26 cellular contexts compared by ENCODE assay signal in the genomic region with DNA sequence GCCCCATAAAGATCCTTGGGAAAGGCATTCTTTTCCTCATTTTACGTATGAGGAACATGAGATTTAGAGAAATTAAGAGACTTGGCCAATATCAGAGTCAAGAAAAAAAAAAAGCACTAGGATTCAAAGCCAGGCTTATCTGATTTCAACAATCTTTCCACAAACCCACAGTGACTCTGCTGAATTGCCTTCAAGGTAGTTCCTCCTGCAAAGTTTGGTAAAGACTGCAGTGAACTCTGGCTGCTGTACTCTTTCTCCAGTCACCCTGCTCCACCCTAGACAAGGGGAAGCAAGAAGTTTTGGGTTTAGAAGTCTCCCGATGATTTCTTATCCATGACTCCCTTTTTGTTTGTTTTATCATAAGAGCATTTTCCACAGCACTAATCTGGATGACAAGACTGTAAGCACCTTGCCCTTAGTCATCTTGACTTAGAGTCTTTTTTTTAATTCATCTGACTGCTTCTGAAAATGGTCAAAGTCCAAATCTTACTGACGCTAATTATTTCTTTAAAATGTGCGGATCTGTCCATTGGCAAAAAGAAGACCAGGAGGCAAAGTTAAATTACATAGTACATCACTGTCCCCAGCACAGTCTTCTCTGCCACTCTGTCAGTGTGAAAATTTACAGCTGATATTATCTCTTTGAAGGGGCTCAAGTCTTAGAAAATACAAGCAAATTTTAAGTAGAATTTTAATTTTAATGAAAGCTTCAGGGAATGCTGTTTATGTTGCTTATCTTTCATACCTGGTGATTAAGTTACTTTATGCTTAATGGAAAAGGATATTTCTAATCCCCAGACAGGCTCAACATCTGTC.
A peak's percentile ranks its signal among the peaks of the same experiment; 100 is the strongest.
DNase-seq lines count a peak whose midpoint lies in the region; ATAC-seq, FAIRE-seq and TF ChIP-seq lines count a peak whose summit lies in the region.
"Had no signal": no experiment of that assay in that cellular context is flagged by ENCODE, and none has a peak within 500 bp of the region (broad histone marks: within the 10 kb centered on the region; RNA-seq: fewer than 3 reads in every experiment).

No MANE protein-coding gene starts in this region.

- no peak for FAIRE-seq in A549 (lab: Jason Lieb, UNC)
- FAIRE-seq: G401.6 had no signal

- H3K4me2 ChIP-seq in A549 (peak overlapping the region; percentile 37), OCI-LY1 (ENCODE audit: low read length) (no peak overlapping the region)
- H3K4me2 ChIP-seq: BLaER1 had no signal

- peaks cover 11% of the 10 kb centered on the region; the same call in 2 of the 3 replicates for H3K4me1 ChIP-seq in A549
- peaks cover 7% of the 10 kb centered on the region for H3K4me1 ChIP-seq in HEK293 (ENCODE audit: control insufficient read depth, insufficient read depth, low read length)
- H3K4me1 ChIP-seq in OCI-LY1 (ENCODE audit: insufficient read depth, low read length, severe bottlenecking) = peaks cover 51% of the 10 kb centered on the region
- H3K4me1 ChIP-seq: gastroesophageal sphincter, SJCRH30, vagina had no signal

- TF ChIP-seq RAD21 in A549 (conservative IDR thresholded peaks at IDR 0.05 in 1 of 2, IDR thresholded peaks at IDR 0.05 in 1 of 2) = no peak

- CTCF ChIA-PET in A549 (lab: Yijun Ruan, JAX) (no interaction called here), HEK293 (lab: Yijun Ruan, JAX) (no interaction called here)

- no peaks in the 10 kb centered on the region for H3F3A ChIP-seq in OCI-LY1 (ENCODE audit: insufficient read depth, low read length)

- no peaks in the 10 kb centered on the region for H3K27me3 ChIP-seq in OCI-LY1 (ENCODE audit: insufficient read depth, low read length)
- H3K27me3 ChIP-seq: BLaER1, gastroesophageal sphincter, ovary, SJCRH30, vagina had no signal

- H3K9me2 ChIP-seq in OCI-LY1 (ENCODE audit: low read depth, low read length) = no peaks in the 10 kb centered on the region

- TF ChIP-seq POLR2A in A549 (IDR thresholded peaks at IDR 0.05; ENCODE audit: low read length) (no peak), lower leg skin (IDR thresholded peaks at IDR 0.05) (no peak)

- H3K9ac ChIP-seq in OCI-LY1 (ENCODE audit: low read length) = peak overlapping the region; percentile 17; the same call in 1 of the 2 replicates
- H3K9ac ChIP-seq: BLaER1 had no signal

- H3K4me3 ChIP-seq in A549 (no peak overlapping the region), HEK293 (ENCODE audit: low read depth, low read length) (no peak overlapping the region), OCI-LY1 (ENCODE audit: low read depth, low read length, poor library complexity, severe bottlenecking) (no peak overlapping the region), lower leg skin (ENCODE audit: low read depth, poor library complexity, severe bottlenecking) (no peak overlapping the region)
- H3K4me3 ChIP-seq: BLaER1, gastroesophageal sphincter, ovary, SJCRH30, vagina had no signal

- POLR2A ChIA-PET in A549 (lab: Yijun Ruan, JAX) = no interaction called here
- POLR2A ChIA-PET in HEK293 (lab: Yijun Ruan, JAX) = no interaction called here

- no peaks in the 10 kb centered on the region for H3K9me3 ChIP-seq in A549
- no peaks in the 10 kb centered on the region for H3K9me3 ChIP-seq in HEK293 (ENCODE audit: control insufficient read depth, insufficient read depth, low read depth, low read length)
- H3K9me3 ChIP-seq in OCI-LY1 (ENCODE audit: low read length) = no peaks in the 10 kb centered on the region
- H3K9me3 ChIP-seq: BLaER1, gastroesophageal sphincter, ovary, SJCRH30, vagina had no signal

- WGBS in A549 (ENCODE audit: missing lambda C conversion rate) = 42% methylated on average over 4 of the region's 4 CpGs
- WGBS in lower leg skin, 2 donors = 88 to 90% methylated on average over 4 of the region's 4 CpGs

- peak in 1 of 2 experiments; percentile 14 for DNase-seq in A549 (ENCODE audit: low read depth in 1 of 2, low spot score in 1 of 2)
- peak; percentile 46 for DNase-seq in amniotic epithelial cell (ENCODE audit: low read depth)
- no peak for DNase-seq in stimulated activated CD4-positive, alpha-beta T cell treated with anti-CD3 and anti-CD28 coated beads, Interleukin-2, amount 100 ng/mL, for 48 hours
- DNase-seq in C1 segment of cervical spinal cord (lab: John Stamatoyannopoulos, UW) = no peak
- no peak for DNase-seq in lower leg skin (ENCODE audit: low spot score in 2 of 2)
- DNase-seq in NCI-H187 (lab: John Stamatoyannopoulos, UW) = no peak
- DNase-seq: activated CD4-positive, alpha-beta T cell treated with anti-CD3 and anti-CD28 coated beads for 1 hour; activated CD8-positive, alpha-beta memory T cell treated with anti-CD3 and anti-CD28 coated beads for 24 hours; activated naive CD4-positive, alpha-beta T cell treated with anti-CD3 and anti-CD28 coated beads, Interleukin-2, amount 10 ng/mL, durations not matched to agents 7 days and 5 days; activated T-cell treated with anti-CD3 and anti-CD28 coated beads, Interleukin-2, amount 50 U/mL, for 48 hours; aorta; mesendoderm; natural killer cell; NCI-H1105 treated with DMSO at 0.1 percent for 48 hours; NCI-H2107; NCI-H526; ovary; right cardiac atrium; SJCRH30; substantia nigra had no signal

- H4K20me1 ChIP-seq in OCI-LY1 (ENCODE audit: insufficient read depth, low read length) = no peaks in the 10 kb centered on the region
- H4K20me1 ChIP-seq: BLaER1 had no signal

- no peak for TF ChIP-seq CTCF in A549 (IDR thresholded peaks at IDR 0.05)
- TF ChIP-seq CTCF in HEK293 (tag by site-specific recombination; IDR thresholded peaks at IDR 0.05) = no peak
- no peak for TF ChIP-seq CTCF in OCI-LY1 (IDR thresholded peaks at IDR 0.05; ENCODE audit: low read length)
- no peak for TF ChIP-seq CTCF in lower leg skin (IDR thresholded peaks at IDR 0.05)

- H2AFZ ChIP-seq in OCI-LY1 (ENCODE audit: low read length) = no peak overlapping the region

- peak in 1 of 2 experiments; percentile 52; a peak in 3 of 6 replicates for ATAC-seq in A549
- ATAC-seq: gastroesophageal sphincter, natural killer cell, right cardiac atrium had no signal

- H3K36me3 ChIP-seq in HEK293 (ENCODE audit: control insufficient read depth in 2 of 2, insufficient read depth in 1 of 2, low read length in 2 of 2) = no peaks in the 10 kb centered on the region
- H3K36me3 ChIP-seq in OCI-LY1 (ENCODE audit: insufficient read depth, low read length) = no peaks in the 10 kb centered on the region
- H3K36me3 ChIP-seq: BLaER1, ovary, SJCRH30, vagina had no signal

- H3K27ac ChIP-seq in A549 (no peak overlapping the region), HEK293 (ENCODE audit: extremely low read depth, low read depth, low read length) (no peak overlapping the region), OCI-LY1 (ENCODE audit: low read depth, low read length, poor library complexity, severe bottlenecking) (peak overlapping the region; percentile 45)
- H3K27ac ChIP-seq: BLaER1, gastroesophageal sphincter, ovary, SJCRH30, vagina had no signal

- intact Hi-C loops in lower leg skin (cut with DNase I; ENCODE audit: low total_unique reads) = no loop called here

- no peaks in the 10 kb centered on the region for H3K79me2 ChIP-seq in OCI-LY1 (ENCODE audit: insufficient read depth, low read length)

- TF ChIP-seq EP300 in A549 (IDR thresholded peaks at IDR 0.05) = no peak

TF ChIP-seq in A549, 52 proteins besides CTCF, POLR2A, EP300 and RAD21 (continues in another document):
- TF ChIP-seq ATOH8 (CRISPR knock-in tag; IDR thresholded peaks at IDR 0.05; ENCODE audit: low read depth) (no peak), HOXB5 (CRISPR knock-in tag; IDR thresholded peaks at IDR 0.05) (no peak), FOXS1 (CRISPR knock-in tag; IDR thresholded peaks at IDR 0.05) (no peak), JUN (IDR thresholded peaks at IDR 0.05) (no peak), EHMT2 (IDR thresholded peaks at IDR 0.05; ENCODE audit: low read depth) (no peak), PHF8 (IDR thresholded peaks at IDR 0.05; ENCODE audit: borderline replicate concordance, low read depth) (no peak), RARB (CRISPR knock-in tag; IDR thresholded peaks at IDR 0.05) (no peak), CEBPB (IDR thresholded peaks at IDR 0.05) (no peak)

TF ChIP-seq in HEK293, 187 proteins besides CTCF, POLR2A, EP300 and RAD21:
- TF ChIP-seq ZNF426 (tag by site-specific recombination; IDR thresholded peaks at IDR 0.05) (no peak), ZNF24 (tag by site-specific recombination; IDR thresholded peaks at IDR 0.05) (no peak), ZNF76 (tag by site-specific recombination; IDR thresholded peaks at IDR 0.05; ENCODE audit: borderline replicate concordance, low read depth) (no peak), ZBTB6 (tag by site-specific recombination; IDR thresholded peaks at IDR 0.05) (no peak), KLF8 (tag by site-specific recombination; IDR thresholded peaks at IDR 0.05) (no peak), TCF7L2 (IDR thresholded peaks at IDR 0.05; ENCODE audit: borderline replicate concordance, low read depth, low read length) (peak; percentile 41; the same call in 1 of the 2 replicates)
- TF ChIP-seq, protein P1, sequence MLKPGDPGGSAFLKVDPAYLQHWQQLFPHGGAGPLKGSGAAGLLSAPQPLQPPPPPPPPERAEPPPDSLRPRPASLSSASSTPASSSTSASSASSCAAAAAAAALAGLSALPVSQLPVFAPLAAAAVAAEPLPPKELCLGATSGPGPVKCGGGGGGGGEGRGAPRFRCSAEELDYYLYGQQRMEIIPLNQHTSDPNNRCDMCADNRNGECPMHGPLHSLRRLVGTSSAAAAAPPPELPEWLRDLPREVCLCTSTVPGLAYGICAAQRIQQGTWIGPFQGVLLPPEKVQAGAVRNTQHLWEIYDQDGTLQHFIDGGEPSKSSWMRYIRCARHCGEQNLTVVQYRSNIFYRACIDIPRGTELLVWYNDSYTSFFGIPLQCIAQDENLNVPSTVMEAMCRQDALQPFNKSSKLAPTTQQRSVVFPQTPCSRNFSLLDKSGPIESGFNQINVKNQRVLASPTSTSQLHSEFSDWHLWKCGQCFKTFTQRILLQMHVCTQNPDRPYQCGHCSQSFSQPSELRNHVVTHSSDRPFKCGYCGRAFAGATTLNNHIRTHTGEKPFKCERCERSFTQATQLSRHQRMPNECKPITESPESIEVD (tag by site-specific recombination; IDR thresholded peaks at IDR 0.05) = peak; percentile 50
TF ChIP-seq in HEK293: peak in this region for 2.
